ENCODE assay signal across 7 cellular contexts in the genomic region with DNA sequence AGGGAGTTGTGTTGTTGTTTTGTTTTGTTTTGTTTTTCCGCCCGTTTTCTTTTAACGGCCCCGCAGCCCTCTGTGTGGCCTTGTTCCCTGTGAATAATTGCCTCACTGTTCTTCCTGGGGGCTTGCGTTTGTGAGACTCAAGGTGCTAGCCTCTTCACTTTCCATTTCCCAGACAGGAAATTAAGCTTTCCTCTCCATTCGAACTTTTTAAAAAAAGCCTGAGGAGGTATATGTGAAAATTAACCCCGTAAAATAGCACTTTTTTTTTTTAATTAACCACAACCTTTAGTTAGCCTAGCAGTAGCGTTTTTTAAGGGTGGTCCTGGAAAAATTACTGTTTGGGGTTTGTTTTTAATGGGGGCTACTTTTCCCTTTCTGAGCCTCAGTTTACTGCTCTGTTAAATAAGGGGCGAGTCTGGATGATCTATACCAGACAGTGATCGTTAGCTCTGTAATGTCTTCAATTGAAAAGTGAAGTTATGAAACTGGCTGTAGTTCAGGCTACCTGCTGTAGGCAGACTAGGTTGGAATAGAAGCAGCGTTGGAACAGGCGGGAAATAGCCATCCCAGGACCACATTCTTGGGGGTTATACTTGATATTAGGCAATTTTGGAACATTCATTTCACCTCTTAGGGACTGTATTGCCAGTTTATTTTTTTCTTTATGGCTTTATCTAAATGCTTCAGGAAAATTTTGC. TPM values are rescaled to one million over a fixed set of nuclear protein-coding genes. Genes with fewer than 3 reads are reported as not detected.
DNase-seq lines count a peak whose midpoint lies in the region; ATAC-seq, FAIRE-seq and TF ChIP-seq lines count a peak whose summit lies in the region.

No MANE protein-coding gene starts in this region.

- H3K36me3 Mint-ChIP-seq in activated naive CD4-positive, alpha-beta T cell treated with anti-CD3 and anti-CD28 coated beads, Interleukin-2, amount 50 U/mL, for 72 hours: peaks cover 28 to 41% of the 10 kb centered on the region in 2 donors

- H3K27ac Mint-ChIP-seq in activated naive CD4-positive, alpha-beta T cell treated with anti-CD3 and anti-CD28 coated beads, Interleukin-2, amount 50 U/mL, for 72 hours: peak overlapping the region; percentile 100

- TF ChIP-seq CTCF in kidney (IDR thresholded peaks at IDR 0.05; ENCODE audit: borderline replicate concordance, extremely low read depth, insufficient read depth): no peak
- TF ChIP-seq CTCF in transverse colon (IDR thresholded peaks at IDR 0.05): peak in 1 of 5 experiments; percentile 20

- DNase-seq in activated naive CD4-positive, alpha-beta T cell treated with anti-CD3 and anti-CD28 coated beads, Interleukin-2, amount 50 U/mL, for 72 hours (ENCODE audit: low spot score in 2 of 2): no peak
- DNase-seq in kidney (no peak), transverse colon (no peak)
- no peak for DNase-seq in activated effector memory CD4-positive, alpha-beta T cell treated with anti-CD3 and anti-CD28 coated beads, Interleukin-2, amount 50 U/mL, for 16 hours

- intact Hi-C loops in kidney (cut with DNase I): no loop called here
- intact Hi-C loops in transverse colon (cut with DNase I; ENCODE audit: low total_unique reads): loop anchor here (2.0 to 10.0 kb wide), 3 partner anchors 40 to 418 kb away; partner anchors contain the start of gene NPEPL1

- ATAC-seq in GM19023 (IDR thresholded peaks at IDR 0.05; ENCODE audit: unreplicated experiment): peak; percentile 4
- ATAC-seq in HG03432 (IDR thresholded peaks at IDR 0.05; ENCODE audit: unreplicated experiment): peak; percentile 7
- peak; percentile 1 to 6 for ATAC-seq in activated naive CD4-positive, alpha-beta T cell treated with anti-CD3 and anti-CD28 coated beads, Interleukin-2, amount 50 U/mL, for 72 hours
- no peak for ATAC-seq in esophagus mucosa

- H3K4me3 ChIP-seq in kidney (ENCODE audit: low read length in 2 of 2): peak overlapping the region; percentile 81 to 96
- H3K4me3 ChIP-seq in transverse colon: peak overlapping the region; percentile 62 to 98 (median 92)

- H3K9me3 Mint-ChIP-seq in activated naive CD4-positive, alpha-beta T cell treated with anti-CD3 and anti-CD28 coated beads, Interleukin-2, amount 50 U/mL, for 72 hours: no peaks in the 10 kb centered on the region

- WGBS in transverse colon (ENCODE audit: low coverage in 1 of 2), 2 donors: 3 to 11% methylated on average over 10 to 12 of the region's 12 CpGs

- no peak for TF ChIP-seq EP300 in transverse colon (IDR thresholded peaks at IDR 0.05; ENCODE audit: low read depth)

- H3K9me3 ChIP-seq in kidney (ENCODE audit: control insufficient read depth in 1 of 2, low read length in 2 of 2) (no peaks in the 10 kb centered on the region), transverse colon (no peaks in the 10 kb centered on the region)

- peak overlapping the region; percentile 93 to 95 for H3K27ac ChIP-seq in kidney (ENCODE audit: low read depth in 2 of 2, low read length in 2 of 2)
- peak overlapping the region; percentile 96 to 99 (median 98) for H3K27ac ChIP-seq in transverse colon

- H3K4me1 ChIP-seq in kidney (ENCODE audit: control insufficient read depth in 1 of 2, insufficient read depth in 1 of 2, low read depth in 1 of 2, low read length in 2 of 2): peaks cover 8 to 14% of the 10 kb centered on the region in 2 donors
- H3K4me1 ChIP-seq in transverse colon: peaks cover 13 to 51% (median 27%) of the 10 kb centered on the region in 4 donors

- TF ChIP-seq POLR2A in transverse colon (IDR thresholded peaks at IDR 0.05): no peak

- FAIRE-seq in kidney (lab: Jason Lieb, UNC): no peak

- H3K27me3 ChIP-seq in transverse colon: no peaks in the 10 kb centered on the region

- in situ Hi-C loops in transverse colon (cut with MboI; ENCODE audit: low pct_ligation_motif_present in 1 of 4, low pct_unique_long_range_greater_than_20kb in 1 of 4, low sequenced_read_pairs in 3 of 4): loop anchor here in 2 of 4 donors (25.0 kb wide), 3 partner anchors 210 to 415 kb away; partner anchors contain the start of genes ANKRD60 (in 2 of the 2), ATP5F1E (in 1 of the 2), GNAS (in 1 of the 2) and GNAS-AS1 (in 1 of the 2)

- no peaks in the 10 kb centered on the region for H3K36me3 ChIP-seq in kidney (ENCODE audit: control insufficient read depth in 1 of 2, insufficient read depth in 2 of 2, low read length in 2 of 2)
- H3K36me3 ChIP-seq in transverse colon: no peaks in the 10 kb centered on the region

- H3K9ac ChIP-seq in kidney (ENCODE audit: low read length in 2 of 2): peak overlapping the region; percentile 90 to 98

RNA-seq across cellular contexts. Expression of gene STX16, which starts 1.7 kb away (rescaled TPM):
- 100 to 1,000 TPM; 130 to 135 TPM for total RNA-seq in activated naive CD4-positive, alpha-beta T cell treated with anti-CD3 and anti-CD28 coated beads, Interleukin-2, amount 50 U/mL, for 72 hours
- 60.7 TPM for total RNA-seq in kidney
- 20.6 TPM for polyA plus RNA-seq in kidney (ENCODE audit: insufficient read depth, low read depth, low replicate concordance)
- total RNA-seq in transverse colon: 100 to 1,000 TPM in 1 of 4 donors, 10 to 100 TPM in 3; 52.3 to 146 (median 77.0) TPM
- 27.0 TPM for total RNA-seq in esophagus mucosa

RNA-seq across cellular contexts. Expression of gene NPEPL1, which starts 39.8 kb away (rescaled TPM):
- 10 to 100 TPM; 12.8 to 21.6 TPM for total RNA-seq in activated naive CD4-positive, alpha-beta T cell treated with anti-CD3 and anti-CD28 coated beads, Interleukin-2, amount 50 U/mL, for 72 hours
- total RNA-seq in kidney (60.2 TPM), transverse colon (100 to 1,000 TPM in 1 of 4 donors, 10 to 100 TPM in 3; 33.3 to 109 (median 66.9) TPM), esophagus mucosa (21.9 TPM)
- polyA plus RNA-seq in kidney (ENCODE audit: insufficient read depth, low read depth, low replicate concordance): 39.7 TPM
